ENCODE assay signal across 35 cellular contexts in the genomic region with DNA sequence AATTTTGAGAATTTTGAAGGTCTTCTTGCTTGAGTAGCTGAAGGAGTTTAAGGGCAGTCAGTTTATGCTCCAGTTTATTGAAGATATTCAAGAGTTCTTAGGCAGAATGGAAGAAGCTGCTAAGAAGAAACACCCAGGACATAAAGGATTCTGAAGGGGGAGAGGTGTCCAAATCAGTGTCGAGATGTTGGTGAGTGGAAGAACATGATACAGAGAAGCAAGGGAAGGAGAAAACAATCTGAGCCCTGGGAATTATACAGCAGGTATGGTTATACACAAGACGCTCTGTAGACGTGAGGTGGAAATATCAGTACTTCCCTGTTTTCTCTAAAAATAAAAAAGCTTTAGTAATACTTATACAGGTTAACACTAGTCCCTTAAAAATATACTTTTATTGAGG.
"Had no signal": no experiment of that assay in that cellular context is flagged by ENCODE, and none has a peak within 500 bp of the region (broad histone marks: within the 10 kb centered on the region; RNA-seq: fewer than 3 reads in every experiment).

No MANE protein-coding gene starts in this region.

- H3K4me1 ChIP-seq: heart left ventricle had no signal

- H3K4me3 Mint-ChIP-seq: activated CD4-positive, alpha-beta memory T cell treated with anti-CD3 and anti-CD28 coated beads, Interleukin-2, amount 10 ng/mL, durations not matched to agents 7 days and 5 days; activated CD4-positive, alpha-beta T cell treated with anti-CD3 and anti-CD28 coated beads, Interleukin-2, amount 10 ng/mL, durations not matched to agents 7 days and 5 days; activated CD8-positive, alpha-beta memory T cell treated with anti-CD3 and anti-CD28 coated beads, Interleukin-2, amount 10 ng/mL, durations not matched to agents 7 days and 5 days; activated naive CD4-positive, alpha-beta T cell treated with anti-CD3 and anti-CD28 coated beads, Interleukin-2, amount 10 ng/mL, durations not matched to agents 7 days and 5 days; activated naive CD8-positive, alpha-beta T cell treated with anti-CD3 and anti-CD28 coated beads, Interleukin-2, amount 10 ng/mL, durations not matched to agents 7 days and 5 days; activated T-helper 1 cell treated with anti-CD3 and anti-CD28 coated beads, Interleukin-12 subunit alpha, Interleukin-12 subunit beta, Interleukin-2, Interleukin-4 antibody, amounts not matched to agents 30 ng/mL and 10 ng/mL and 1 ng/mL, durations not matched to agents 14 hours and 24 hours and 36 hours; central memory CD8-positive, alpha-beta T cell; dendritic cell treated with granulocyte-macrophage colony-stimulating factor and Interleukin-4, amounts not matched to agents 40 ng/mL and 50 ng/mL, for 4 days; endodermal cell; T-cell; T-helper 1 cell treated with Interleukin-12 subunit alpha and Interleukin-12 subunit beta and Interleukin-4 antibody, amounts not matched to agents 30 μg/mL and 1 μg/mL, for 36 hours; T-helper 2 cell treated with Interferon-gamma antibody and Interleukin-4, amounts not matched to agents 5 μg/mL and 100 μg/mL, for 36 hours had no signal

- FAIRE-seq: astrocyte, frontal cortex had no signal

- H3K9me3 ChIP-seq: heart left ventricle had no signal

- H3K27me3 ChIP-seq: brain microvascular endothelial cell, dorsolateral prefrontal cortex, heart left ventricle had no signal

- H3K27me3 Mint-ChIP-seq: activated CD4-positive, alpha-beta memory T cell treated with anti-CD3 and anti-CD28 coated beads, Interleukin-2, amount 10 ng/mL, durations not matched to agents 7 days and 5 days; activated CD4-positive, alpha-beta T cell treated with anti-CD3 and anti-CD28 coated beads, Interleukin-2, amount 10 ng/mL, durations not matched to agents 7 days and 5 days; activated CD8-positive, alpha-beta memory T cell treated with anti-CD3 and anti-CD28 coated beads, Interleukin-2, amount 10 ng/mL, durations not matched to agents 7 days and 5 days; activated naive CD4-positive, alpha-beta T cell treated with anti-CD3 and anti-CD28 coated beads, Interleukin-2, amount 10 ng/mL, durations not matched to agents 7 days and 5 days; activated naive CD8-positive, alpha-beta T cell treated with anti-CD3 and anti-CD28 coated beads, Interleukin-2, amount 10 ng/mL, durations not matched to agents 7 days and 5 days; central memory CD8-positive, alpha-beta T cell; dendritic cell treated with granulocyte-macrophage colony-stimulating factor and Interleukin-4, amounts not matched to agents 40 ng/mL and 50 ng/mL, for 4 days; T-cell had no signal

- ATAC-seq: activated CD8-positive, alpha-beta memory T cell treated with anti-CD3 and anti-CD28 coated beads, Interleukin-2, amount 10 ng/mL, durations not matched to agents 7 days and 5 days; activated naive CD4-positive, alpha-beta T cell treated with anti-CD3 and anti-CD28 coated beads, Interleukin-2, amount 50 U/mL, for 72 hours; esophagus mucosa; heart left ventricle; T-cell had no signal

- H3K27ac Mint-ChIP-seq: activated CD4-positive, alpha-beta memory T cell treated with anti-CD3 and anti-CD28 coated beads, Interleukin-2, amount 10 ng/mL, durations not matched to agents 7 days and 5 days; activated CD4-positive, alpha-beta T cell treated with anti-CD3 and anti-CD28 coated beads, Interleukin-2, amount 10 ng/mL, durations not matched to agents 7 days and 5 days; activated CD8-positive, alpha-beta memory T cell treated with anti-CD3 and anti-CD28 coated beads, Interleukin-2, amount 10 ng/mL, durations not matched to agents 7 days and 5 days; activated naive CD4-positive, alpha-beta T cell treated with anti-CD3 and anti-CD28 coated beads, Interleukin-2, amount 10 ng/mL, durations not matched to agents 7 days and 5 days; activated naive CD4-positive, alpha-beta T cell treated with anti-CD3 and anti-CD28 coated beads, Interleukin-2, amount 50 U/mL, for 72 hours; activated naive CD8-positive, alpha-beta T cell treated with anti-CD3 and anti-CD28 coated beads, Interleukin-2, amount 10 ng/mL, durations not matched to agents 7 days and 5 days; activated T-helper 1 cell treated with anti-CD3 and anti-CD28 coated beads, Interleukin-12 subunit alpha, Interleukin-12 subunit beta, Interleukin-2, Interleukin-4 antibody, amounts not matched to agents 30 ng/mL and 10 ng/mL and 1 ng/mL, durations not matched to agents 14 hours and 24 hours and 36 hours; dendritic cell treated with granulocyte-macrophage colony-stimulating factor and Interleukin-4, amounts not matched to agents 40 ng/mL and 50 ng/mL, for 4 days; endodermal cell; T-cell; T-helper 1 cell treated with Interleukin-12 subunit alpha and Interleukin-12 subunit beta and Interleukin-4 antibody, amounts not matched to agents 30 μg/mL and 1 μg/mL, for 36 hours; T-helper 2 cell treated with Interferon-gamma antibody and Interleukin-4, amounts not matched to agents 5 μg/mL and 100 μg/mL, for 36 hours had no signal

- H3K4me3 ChIP-seq: coronary artery, dorsolateral prefrontal cortex, heart left ventricle had no signal

- H3K27ac ChIP-seq: brain microvascular endothelial cell, coronary artery, dorsolateral prefrontal cortex, heart left ventricle had no signal

- DNase-seq: activated CD4-positive, alpha-beta memory T cell treated with anti-CD3 and anti-CD28 coated beads, Interleukin-2, amount 10 ng/mL, durations not matched to agents 7 days and 5 days; activated CD4-positive, alpha-beta T cell treated with anti-CD3 and anti-CD28 coated beads for 4 hours; activated CD4-positive, alpha-beta T cell treated with anti-CD3 and anti-CD28 coated beads, Interleukin-2, amount 10 ng/mL, durations not matched to agents 7 days and 5 days; activated CD4-positive, alpha-beta T cell treated with anti-CD3 and anti-CD28 coated beads, Interleukin-2, amount 50 U/mL, for 4 hours; activated CD4-positive, CD25-positive, alpha-beta regulatory T cell; activated CD4-positive, CD25-positive, alpha-beta regulatory T cell treated with anti-CD3 and anti-CD28 coated beads, Interleukin-2, amount 50 U/mL, for 72 hours; activated CD8-positive, alpha-beta memory T cell treated with anti-CD3 and anti-CD28 coated beads, Interleukin-2, amount 10 ng/mL, durations not matched to agents 7 days and 5 days; activated CD8-positive, alpha-beta memory T cell treated with anti-CD3 and anti-CD28 coated beads, Interleukin-2, amount 50 U/mL, for 4 hours; activated gamma-delta T cell; activated naive CD4-positive, alpha-beta T cell; activated naive CD4-positive, alpha-beta T cell treated with anti-CD3 and anti-CD28 coated beads, Interleukin-2, amount 10 ng/mL, durations not matched to agents 7 days and 5 days; activated naive CD8-positive, alpha-beta T cell treated with anti-CD3 and anti-CD28 coated beads, Interleukin-2, amount 10 ng/mL, durations not matched to agents 7 days and 5 days; activated T-cell treated with anti-CD3 and anti-CD28 coated beads, Interleukin-2, amount 50 U/mL, for 1 hour; activated T-cell treated with anti-CD3 and anti-CD28 coated beads, Interleukin-2, amount 50 U/mL, for 48 hours; amniotic stem cell; anterior cingulate cortex; brain microvascular endothelial cell; dorsolateral prefrontal cortex; effector memory CD4-positive, alpha-beta T cell; endodermal cell; foreskin fibroblast; glutamatergic neuron; heart left ventricle; T-cell; T1000 had no signal

- H3K4me1 Mint-ChIP-seq: activated CD4-positive, alpha-beta memory T cell treated with anti-CD3 and anti-CD28 coated beads, Interleukin-2, amount 10 ng/mL, durations not matched to agents 7 days and 5 days; activated CD4-positive, alpha-beta T cell treated with anti-CD3 and anti-CD28 coated beads, Interleukin-2, amount 10 ng/mL, durations not matched to agents 7 days and 5 days; activated CD8-positive, alpha-beta memory T cell treated with anti-CD3 and anti-CD28 coated beads, Interleukin-2, amount 10 ng/mL, durations not matched to agents 7 days and 5 days; activated naive CD4-positive, alpha-beta T cell treated with anti-CD3 and anti-CD28 coated beads, Interleukin-2, amount 10 ng/mL, durations not matched to agents 7 days and 5 days; activated naive CD8-positive, alpha-beta T cell treated with anti-CD3 and anti-CD28 coated beads, Interleukin-2, amount 10 ng/mL, durations not matched to agents 7 days and 5 days had no signal

- H3K9me3 Mint-ChIP-seq: activated CD4-positive, alpha-beta memory T cell treated with anti-CD3 and anti-CD28 coated beads, Interleukin-2, amount 10 ng/mL, durations not matched to agents 7 days and 5 days; activated CD4-positive, alpha-beta T cell treated with anti-CD3 and anti-CD28 coated beads, Interleukin-2, amount 10 ng/mL, durations not matched to agents 7 days and 5 days; activated naive CD4-positive, alpha-beta T cell treated with anti-CD3 and anti-CD28 coated beads, Interleukin-2, amount 10 ng/mL, durations not matched to agents 7 days and 5 days; activated naive CD4-positive, alpha-beta T cell treated with anti-CD3 and anti-CD28 coated beads, Interleukin-2, amount 50 U/mL, for 72 hours; activated naive CD8-positive, alpha-beta T cell treated with anti-CD3 and anti-CD28 coated beads, Interleukin-2, amount 10 ng/mL, durations not matched to agents 7 days and 5 days; activated T-helper 1 cell treated with anti-CD3 and anti-CD28 coated beads, Interleukin-12 subunit alpha, Interleukin-12 subunit beta, Interleukin-2, Interleukin-4 antibody, amounts not matched to agents 30 ng/mL and 10 ng/mL and 1 ng/mL, durations not matched to agents 14 hours and 24 hours and 36 hours; central memory CD8-positive, alpha-beta T cell; dendritic cell treated with granulocyte-macrophage colony-stimulating factor and Interleukin-4, amounts not matched to agents 40 ng/mL and 50 ng/mL, for 4 days; T-cell; T-helper 1 cell treated with Interleukin-12 subunit alpha and Interleukin-12 subunit beta and Interleukin-4 antibody, amounts not matched to agents 30 μg/mL and 1 μg/mL, for 36 hours; T-helper 2 cell treated with Interferon-gamma antibody and Interleukin-4, amounts not matched to agents 5 μg/mL and 100 μg/mL, for 36 hours had no signal
